ENCODE assay signal across 31 cellular contexts in genomic region chr4:8763966-8764901, GRCh38.
A peak's percentile ranks its signal among the peaks of the same experiment; 100 is the strongest.
DNase-seq lines count a peak whose midpoint lies in the region; ATAC-seq and TF ChIP-seq lines count a peak whose summit lies in the region.
"Had no signal": no experiment of that assay in that cellular context is flagged by ENCODE, and none has a peak within 500 bp of the region (broad histone marks: within the 10 kb centered on the region; RNA-seq: fewer than 3 reads in every experiment).

No MANE protein-coding gene starts in this region.

- H3K27ac ChIP-seq in endodermal cell (ENCODE audit: low read depth, low read length) = no peak overlapping the region
- no peak overlapping the region for H3K27ac ChIP-seq in right lobe of liver
- H3K27ac ChIP-seq in spleen = no peak overlapping the region
- H3K27ac ChIP-seq in trophoblast cell (ENCODE audit: low read depth, low read length) = no peak overlapping the region
- H3K27ac ChIP-seq: gastroesophageal sphincter, KMS-11, psoas muscle, RWPE1, SK-N-MC had no signal

- no peak overlapping the region for H3K9ac ChIP-seq in endodermal cell (ENCODE audit: extremely low read depth, low read length, poor library complexity, severe bottlenecking)
- no peak overlapping the region for H3K9ac ChIP-seq in trophoblast cell (ENCODE audit: low read length)
- H3K9ac ChIP-seq: KMS-11 had no signal

- H3K79me1 ChIP-seq in trophoblast cell (ENCODE audit: low read length) = no peaks in the 10 kb centered on the region

- H3K4me1 ChIP-seq in endodermal cell (ENCODE audit: control insufficient read depth, insufficient read depth, low read length) (no peaks in the 10 kb centered on the region), right lobe of liver (no peaks in the 10 kb centered on the region), spleen (no peaks in the 10 kb centered on the region), trophoblast cell (ENCODE audit: control insufficient read depth in 1 of 2, insufficient read depth in 2 of 2, low read length in 2 of 2) (no peaks in the 10 kb centered on the region)
- H3K4me1 ChIP-seq: gastroesophageal sphincter, psoas muscle had no signal

- peaks cover 2% of the 10 kb centered on the region for H3K9me3 Mint-ChIP-seq in activated naive CD4-positive, alpha-beta T cell treated with anti-CD3 and anti-CD28 coated beads, Interleukin-2, amount 10 ng/mL, durations not matched to agents 7 days and 5 days
- no peaks in the 10 kb centered on the region for H3K9me3 Mint-ChIP-seq in activated naive CD4-positive, alpha-beta T cell treated with anti-CD3 and anti-CD28 coated beads for 36 hours
- no peaks in the 10 kb centered on the region for H3K9me3 Mint-ChIP-seq in endodermal cell
- H3K9me3 Mint-ChIP-seq: T-helper 1 cell treated with Interleukin-12 subunit alpha and Interleukin-12 subunit beta and Interleukin-4 antibody, amounts not matched to agents 30 μg/mL and 1 μg/mL, for 36 hours had no signal

- H3K27me3 ChIP-seq in endodermal cell (ENCODE audit: control insufficient read depth, insufficient read depth, low read length, poor library complexity, severe bottlenecking) = no peaks in the 10 kb centered on the region
- no peaks in the 10 kb centered on the region for H3K27me3 ChIP-seq in right lobe of liver
- H3K27me3 ChIP-seq in spleen (replicated peaks in 1 of 7) = peaks cover 0 to 39% (median 0%) of the 10 kb centered on the region in 7 donors
- no peaks in the 10 kb centered on the region for H3K27me3 ChIP-seq in trophoblast cell (ENCODE audit: insufficient read depth, low read length)

- no peaks in the 10 kb centered on the region for H3K4me1 Mint-ChIP-seq in activated naive CD4-positive, alpha-beta T cell treated with anti-CD3 and anti-CD28 coated beads, Interleukin-2, amount 10 ng/mL, durations not matched to agents 7 days and 5 days
- no peaks in the 10 kb centered on the region for H3K4me1 Mint-ChIP-seq in activated naive CD4-positive, alpha-beta T cell treated with anti-CD3 and anti-CD28 coated beads for 36 hours (ENCODE audit: low read depth)
- H3K4me1 Mint-ChIP-seq in endodermal cell = no peaks in the 10 kb centered on the region

- H4K91ac ChIP-seq in trophoblast cell (ENCODE audit: low read depth, low read length) = no peak overlapping the region

- H3K4me3 ChIP-seq in endodermal cell (ENCODE audit: low read length) (no peak overlapping the region), right lobe of liver (no peak overlapping the region), spleen (no peak overlapping the region), trophoblast cell (ENCODE audit: low read depth, low read length) (no peak overlapping the region)
- H3K4me3 ChIP-seq: gastroesophageal sphincter, psoas muscle, SK-N-MC had no signal

- H2AK5ac ChIP-seq in trophoblast cell (ENCODE audit: low read length) = no peak overlapping the region

- H3K14ac ChIP-seq in trophoblast cell (ENCODE audit: low read length) = no peak overlapping the region

- H4K8ac ChIP-seq in trophoblast cell (ENCODE audit: low read depth, low read length) = no peak overlapping the region

- no peak overlapping the region for H3K4ac ChIP-seq in trophoblast cell (ENCODE audit: low read depth, low read length)

- no peak overlapping the region for H2BK5ac ChIP-seq in trophoblast cell (ENCODE audit: low read depth, low read length, poor library complexity)

- H3K18ac ChIP-seq in trophoblast cell (ENCODE audit: low read length) = no peak overlapping the region

- no peak for ATAC-seq in right lobe of liver
- ATAC-seq: gastroesophageal sphincter, psoas muscle had no signal

- no peaks in the 10 kb centered on the region for H3K36me3 ChIP-seq in endodermal cell (ENCODE audit: control insufficient read depth, insufficient read depth, low read length)
- H3K36me3 ChIP-seq in right lobe of liver = no peaks in the 10 kb centered on the region
- H3K36me3 ChIP-seq in spleen = no peaks in the 10 kb centered on the region
- no peaks in the 10 kb centered on the region for H3K36me3 ChIP-seq in trophoblast cell (ENCODE audit: control insufficient read depth in 1 of 2, insufficient read depth in 2 of 2, low read length in 2 of 2)
- H3K36me3 ChIP-seq: gastroesophageal sphincter had no signal

- 79 to 90% methylated on average over 13 to 35 of the region's 35 CpGs for WGBS in endodermal cell (ENCODE audit: insufficient coverage in 1 of 2, insufficient read length in 1 of 2), 2 experiments
- WGBS in right lobe of liver (ENCODE audit: insufficient coverage, low coverage, low lambda C conversion rate, missing lambda C conversion rate) = 53% methylated on average over 8 of the region's 35 CpGs
- 73 to 87% (median 83%) methylated on average over 32 to 35 of the region's 35 CpGs for WGBS in spleen, 5 donors
- WGBS in trophoblast cell (ENCODE audit: extremely low coverage, insufficient coverage, insufficient read length) = no CpG with 5 or more reads among the region's 35 CpGs

- H3K9me3 ChIP-seq in endodermal cell (ENCODE audit: control insufficient read depth, low read length) (no peaks in the 10 kb centered on the region), right lobe of liver (no peaks in the 10 kb centered on the region), spleen (no peaks in the 10 kb centered on the region), trophoblast cell (ENCODE audit: insufficient read depth, low read depth, low read length) (peaks cover 2% of the 10 kb centered on the region)
- H3K9me3 ChIP-seq: gastroesophageal sphincter, psoas muscle had no signal

- H3K23ac ChIP-seq in trophoblast cell (ENCODE audit: low read length) = no peak overlapping the region

- H2BK12ac ChIP-seq in trophoblast cell (ENCODE audit: low read length) = no peak overlapping the region

- H3K27ac Mint-ChIP-seq in activated naive CD4-positive, alpha-beta T cell treated with anti-CD3 and anti-CD28 coated beads, Interleukin-2, amount 10 ng/mL, durations not matched to agents 7 days and 5 days = no peak overlapping the region
- H3K27ac Mint-ChIP-seq in activated naive CD4-positive, alpha-beta T cell treated with anti-CD3 and anti-CD28 coated beads for 36 hours = no peak overlapping the region
- H3K27ac Mint-ChIP-seq in endodermal cell = no peak overlapping the region
- H3K27ac Mint-ChIP-seq: T-helper 1 cell treated with Interleukin-12 subunit alpha and Interleukin-12 subunit beta and Interleukin-4 antibody, amounts not matched to agents 30 μg/mL and 1 μg/mL, for 36 hours had no signal

- no peaks in the 10 kb centered on the region for H3K27me3 Mint-ChIP-seq in activated naive CD4-positive, alpha-beta T cell treated with anti-CD3 and anti-CD28 coated beads, Interleukin-2, amount 10 ng/mL, durations not matched to agents 7 days and 5 days
- no peaks in the 10 kb centered on the region for H3K27me3 Mint-ChIP-seq in activated naive CD4-positive, alpha-beta T cell treated with anti-CD3 and anti-CD28 coated beads for 36 hours (ENCODE audit: low read depth)
- H3K27me3 Mint-ChIP-seq in endodermal cell (ENCODE audit: insufficient read depth) = no peaks in the 10 kb centered on the region

- TF ChIP-seq POLR2A in right lobe of liver (IDR thresholded peaks at IDR 0.05) (no peak), spleen (IDR thresholded peaks at IDR 0.05) (no peak)

- peak; percentile 12 for DNase-seq in activated naive CD4-positive, alpha-beta T cell treated with anti-CD3 and anti-CD28 coated beads, Interleukin-2, amount 10 ng/mL, durations not matched to agents 7 days and 5 days
- no peak for DNase-seq in activated naive CD4-positive, alpha-beta T cell treated with anti-CD3 and anti-CD28 coated beads for 36 hours
- peak; percentile 30 for DNase-seq in endodermal cell
- DNase-seq in right lobe of liver = peak in 2 of 3 donors; percentile 11 to 37
- peak; percentile 58 for DNase-seq in spleen
- DNase-seq in stimulated activated CD4-positive, alpha-beta T cell treated with anti-CD3 and anti-CD28 coated beads, Interleukin-15, amount 100 ng/mL, for 24 hours = no peak
- no peak for DNase-seq in activated CD4-positive, alpha-beta T cell treated with anti-CD3 and anti-CD28 coated beads, Interleukin-2, amount 50 U/mL, for 48 hours
- no peak for DNase-seq in trophoblast cell
- DNase-seq: activated CD4-positive, alpha-beta T cell treated with anti-CD3 and anti-CD28 coated beads, Interleukin-2, amount 50 U/mL, for 1 hour; activated CD4-positive, CD25-positive, alpha-beta regulatory T cell; activated naive CD4-positive, alpha-beta T cell; activated T-cell treated with anti-CD3 and anti-CD28 coated beads, Interleukin-2, amount 50 U/mL, for 48 hours; amygdala; Calu3; DND-41; effector CD4-positive, alpha-beta T cell; hypothalamus; MM.1S; NCI-H1105 treated with DMSO at 0.1 percent for 48 hours; NCI-H2029 treated with DMSO at 0.1 percent for 48 hours; NCI-H2227 treated with DMSO at 0.1 percent for 48 hours; NCI-H526; nucleus accumbens; OCI-M1; stimulated activated naive CD4-positive, alpha-beta T cell had no signal

- no peak overlapping the region for H4K12ac ChIP-seq in trophoblast cell (ENCODE audit: low read depth, low read length)

- no peak overlapping the region for H3K4me2 ChIP-seq in trophoblast cell (ENCODE audit: low read length)
- H3K4me2 ChIP-seq: KMS-11 had no signal

- no peak overlapping the region for H2AFZ ChIP-seq in trophoblast cell (ENCODE audit: insufficient read depth, low read length, poor library complexity)

- no peak overlapping the region for H3K4me3 Mint-ChIP-seq in activated naive CD4-positive, alpha-beta T cell treated with anti-CD3 and anti-CD28 coated beads, Interleukin-2, amount 10 ng/mL, durations not matched to agents 7 days and 5 days
- no peak overlapping the region for H3K4me3 Mint-ChIP-seq in activated naive CD4-positive, alpha-beta T cell treated with anti-CD3 and anti-CD28 coated beads for 36 hours
- H3K4me3 Mint-ChIP-seq in endodermal cell = no peak overlapping the region
- H3K4me3 Mint-ChIP-seq: T-helper 1 cell treated with Interleukin-12 subunit alpha and Interleukin-12 subunit beta and Interleukin-4 antibody, amounts not matched to agents 30 μg/mL and 1 μg/mL, for 36 hours had no signal

- CTCF ChIA-PET in activated naive CD4-positive, alpha-beta T cell treated with anti-CD3 and anti-CD28 coated beads, Interleukin-2, amount 10 ng/mL, durations not matched to agents 7 days and 5 days (lab: Charles Lee) = no interaction called here
- CTCF ChIA-PET in activated naive CD4-positive, alpha-beta T cell treated with anti-CD3 and anti-CD28 coated beads for 36 hours (lab: Charles Lee) = no interaction called here

- intact Hi-C loops in activated naive CD4-positive, alpha-beta T cell treated with anti-CD3 and anti-CD28 coated beads for 36 hours (cut with micrococcal nuclease) = no loop called here
- intact Hi-C loops in right lobe of liver (cut with DNase I) = no loop called here
- intact Hi-C loops in spleen (cut with DNase I; ENCODE audit: low total_unique reads) = no loop called here

- TF ChIP-seq CTCF in endodermal cell (conservative IDR thresholded peaks at IDR 0.05) = no peak
- no peak for TF ChIP-seq CTCF in right lobe of liver (IDR thresholded peaks at IDR 0.05)
- TF ChIP-seq CTCF in spleen (IDR thresholded peaks at IDR 0.05 in 8 of 11, conservative IDR thresholded peaks at IDR 0.05 in 3 of 11) = no peak

- no peaks in the 10 kb centered on the region for H3K79me2 ChIP-seq in trophoblast cell (ENCODE audit: control insufficient read depth, insufficient read depth, low read length, poor library complexity)

- H3K36me3 Mint-ChIP-seq in activated naive CD4-positive, alpha-beta T cell treated with anti-CD3 and anti-CD28 coated beads, Interleukin-2, amount 10 ng/mL, durations not matched to agents 7 days and 5 days = no peaks in the 10 kb centered on the region
- H3K36me3 Mint-ChIP-seq in activated naive CD4-positive, alpha-beta T cell treated with anti-CD3 and anti-CD28 coated beads for 36 hours (ENCODE audit: low read depth) = no peaks in the 10 kb centered on the region
- no peaks in the 10 kb centered on the region for H3K36me3 Mint-ChIP-seq in endodermal cell (ENCODE audit: low read depth)

- H2BK120ac ChIP-seq in trophoblast cell (ENCODE audit: insufficient read depth, low read length, poor library complexity) = no peak overlapping the region

Comparison
In these comparisons a context has a peak if more than half of its experiments do, and no peak if none do; other contexts are left out.
1. DNase-seq: peak in activated naive CD4-positive, alpha-beta T cell treated with anti-CD3 and anti-CD28 coated beads, Interleukin-2, amount 10 ng/mL, durations not matched to agents 7 days and 5 days (single experiment), endodermal cell (single experiment), right lobe of liver (2 of 3) and spleen (single experiment); none in activated naive CD4-positive, alpha-beta T cell treated with anti-CD3 and anti-CD28 coated beads for 36 hours (single experiment), stimulated activated CD4-positive, alpha-beta T cell treated with anti-CD3 and anti-CD28 coated beads, Interleukin-15, amount 100 ng/mL, for 24 hours (single experiment), activated CD4-positive, alpha-beta T cell treated with anti-CD3 and anti-CD28 coated beads, Interleukin-2, amount 50 U/mL, for 48 hours (0 of 2) and trophoblast cell (0 of 2).